36 cellular contexts compared by ENCODE assay signal in genomic region chr7:68482800-68483199, GRCh38.
"Had no signal": no experiment of that assay in that cellular context is flagged by ENCODE, and none has a peak within 500 bp of the region (broad histone marks: within the 10 kb centered on the region; RNA-seq: fewer than 3 reads in every experiment).

No MANE protein-coding gene starts in this region.

- H3K4me3 ChIP-seq: MG63 had no signal

- H3K9me3 ChIP-seq: MG63 had no signal

- H3K36me3 ChIP-seq: MG63 had no signal

- H3K27me3 ChIP-seq: MG63 had no signal

- DNase-seq: Karpas-422, Kasumi-1, MG63, MM.1S, MV-4-11, NCI-H1048, NCI-H1092, NCI-H1092 treated with DMSO at 0.1 percent for 48 hours, NCI-H1105, NCI-H1105 treated with DMSO at 0.1 percent for 48 hours, NCI-H1417, NCI-H1417 treated with DMSO at 0.1 percent for 48 hours, NCI-H1436, NCI-H1436 treated with DMSO at 0.1 percent for 48 hours, NCI-H146, NCI-H1694, NCI-H1694 treated with DMSO at 0.1 percent for 48 hours, NCI-H187, NCI-H187 treated with DMSO at 0.1 percent for 48 hours, NCI-H1930, NCI-H2029, NCI-H2029 treated with DMSO at 0.1 percent for 48 hours, NCI-H2081, NCI-H2081 treated with DMSO at 0.1 percent for 48 hours, NCI-H2107, NCI-H2171, NCI-H2171 treated with DMSO at 0.1 percent for 48 hours, NCI-H2227 treated with DMSO at 0.1 percent for 48 hours, NCI-H226, NCI-H345, NCI-H446, NCI-H446 treated with DMSO at 0.1 percent for 48 hours, NCI-H510A, NCI-H510A treated with DMSO at 0.1 percent for 48 hours, NCI-H524, NCI-H524 treated with DMSO at 0.1 percent for 48 hours had no signal
